11 cellular contexts compared by ENCODE assay signal in genomic region chr3:112555535-112556170, GRCh38. TPM values are rescaled to one million over a fixed set of nuclear protein-coding genes. Genes with fewer than 3 reads are reported as not detected.
DNase-seq lines count a peak whose midpoint lies in the region; ATAC-seq and TF ChIP-seq lines count a peak whose summit lies in the region.
"Had no signal": no experiment of that assay in that cellular context is flagged by ENCODE, and none has a peak within 500 bp of the region (broad histone marks: within the 10 kb centered on the region; RNA-seq: fewer than 3 reads in every experiment).

No MANE protein-coding gene starts in this region.

- peaks cover 37% of the 10 kb centered on the region for H3K4me1 ChIP-seq in Loucy (ENCODE audit: insufficient read depth, low read length, poor library complexity, severe bottlenecking)

- H3K36me3 ChIP-seq in Loucy (ENCODE audit: insufficient read depth, low read length) = peaks cover 16% of the 10 kb centered on the region; the same call in 1 of the 2 replicates

- H3K9me3 Mint-ChIP-seq in activated CD8-positive, alpha-beta T cell treated with anti-CD3 and anti-CD28 coated beads for 36 hours = no peaks in the 10 kb centered on the region
- H3K9me3 Mint-ChIP-seq in naive B cell (no peaks in the 10 kb centered on the region), mesothelial cell of epicardium (no peaks in the 10 kb centered on the region)
- H3K9me3 Mint-ChIP-seq in naive thymus-derived CD8-positive, alpha-beta T cell = no peaks in the 10 kb centered on the region

- peak overlapping the region; percentile 17 for H3K4me3 Mint-ChIP-seq in activated CD8-positive, alpha-beta T cell treated with anti-CD3 and anti-CD28 coated beads for 36 hours
- H3K4me3 Mint-ChIP-seq in naive B cell (peak overlapping the region in 1 of 8 donors; percentile 2), mesothelial cell of epicardium (no peak overlapping the region)
- H3K4me3 Mint-ChIP-seq in naive thymus-derived CD8-positive, alpha-beta T cell = peak overlapping the region in 5 of 10 donors; percentile 5 to 40 (median 30)

- H3F3A ChIP-seq in Loucy (ENCODE audit: low read depth) = no peaks in the 10 kb centered on the region

- no peak overlapping the region for H2AFZ ChIP-seq in Loucy (ENCODE audit: low read length)

- H3K4me2 ChIP-seq in Loucy (ENCODE audit: low read depth, low read length, poor library complexity, severe bottlenecking) = peak overlapping the region; percentile 60
- H3K4me2 ChIP-seq: SK-N-SH had no signal

- H3K79me2 ChIP-seq in Loucy (ENCODE audit: insufficient read depth, low read length) = peaks cover 89% of the 10 kb centered on the region

- H3K27me3 Mint-ChIP-seq in activated CD8-positive, alpha-beta T cell treated with anti-CD3 and anti-CD28 coated beads for 36 hours = no peaks in the 10 kb centered on the region
- H3K27me3 Mint-ChIP-seq in naive B cell = no peaks in the 10 kb centered on the region
- H3K27me3 Mint-ChIP-seq in mesothelial cell of epicardium (ENCODE audit: low read depth) = no peaks in the 10 kb centered on the region
- no peaks in the 10 kb centered on the region for H3K27me3 Mint-ChIP-seq in naive thymus-derived CD8-positive, alpha-beta T cell

- H3K9ac ChIP-seq in Loucy (ENCODE audit: low read depth, low read length, poor library complexity, severe bottlenecking) = peak overlapping the region; percentile 58
- H3K9ac ChIP-seq: SK-N-SH had no signal

- TF ChIP-seq CTCF in Loucy (conservative IDR thresholded peaks at IDR 0.05; ENCODE audit: low read length) = no peak
- no peak for TF ChIP-seq CTCF in activated CD8-positive, alpha-beta T cell treated with anti-CD3 and anti-CD28 coated beads for 36 hours (IDR thresholded peaks at IDR 0.05)
- TF ChIP-seq CTCF in mesothelial cell of epicardium (IDR thresholded peaks at IDR 0.05; ENCODE audit: unreplicated experiment) = no peak

- H3K27ac Mint-ChIP-seq in activated CD8-positive, alpha-beta T cell treated with anti-CD3 and anti-CD28 coated beads for 36 hours = peak overlapping the region; percentile 76
- H3K27ac Mint-ChIP-seq in naive B cell = peak overlapping the region in 4 of 6 donors; percentile 4 to 64 (median 54)
- H3K27ac Mint-ChIP-seq in mesothelial cell of epicardium = no peak overlapping the region
- peak overlapping the region in 5 of 10 donors; percentile 3 to 63 (median 17) for H3K27ac Mint-ChIP-seq in naive thymus-derived CD8-positive, alpha-beta T cell

- H3K27me3 ChIP-seq in Loucy (ENCODE audit: insufficient read depth, low read length, poor library complexity, severe bottlenecking) = no peaks in the 10 kb centered on the region
- H3K27me3 ChIP-seq: vagina had no signal

- peak overlapping the region; percentile 68 for H3K4me3 ChIP-seq in Loucy (ENCODE audit: low read length, poor library complexity, severe bottlenecking)
- H3K4me3 ChIP-seq: vagina had no signal

- CTCF ChIA-PET in activated CD8-positive, alpha-beta T cell treated with anti-CD3 and anti-CD28 coated beads for 36 hours (lab: Charles Lee) = interaction anchor here (1.4 kb wide), 1 partner anchor 26 kb away, joined by 3 read pairs; no protein-coding TSS in a partner anchor

- H3K36me3 Mint-ChIP-seq in activated CD8-positive, alpha-beta T cell treated with anti-CD3 and anti-CD28 coated beads for 36 hours (ENCODE audit: low read depth) = peaks cover 34% of the 10 kb centered on the region
- H3K36me3 Mint-ChIP-seq in naive B cell = peaks cover 0 to 12% of the 10 kb centered on the region in 2 donors
- H3K36me3 Mint-ChIP-seq in mesothelial cell of epicardium = peaks cover 10% of the 10 kb centered on the region
- peaks cover 4 to 52% (median 11%) of the 10 kb centered on the region in 3 donors for H3K36me3 Mint-ChIP-seq in naive thymus-derived CD8-positive, alpha-beta T cell

- H3K9me3 ChIP-seq in Loucy (ENCODE audit: insufficient read depth, low read depth, low read length) = no peaks in the 10 kb centered on the region
- H3K9me3 ChIP-seq: SK-N-SH, vagina had no signal

- POLR2A ChIA-PET in activated CD8-positive, alpha-beta T cell treated with anti-CD3 and anti-CD28 coated beads for 36 hours (lab: Charles Lee) = no interaction called here
- POLR2A ChIA-PET in naive thymus-derived CD8-positive, alpha-beta T cell (lab: Charles Lee) = no interaction called here

- H3K9me2 ChIP-seq in Loucy (replicated peaks; ENCODE audit: low read depth, low read length) = no peaks in the 10 kb centered on the region

- intact Hi-C loops in activated CD8-positive, alpha-beta T cell treated with anti-CD3 and anti-CD28 coated beads for 36 hours (cut with micrococcal nuclease) = no loop called here

- peaks cover 41% of the 10 kb centered on the region for H4K20me1 ChIP-seq in Loucy (ENCODE audit: insufficient read depth, low read length, poor library complexity, severe bottlenecking)

- peaks cover 58% of the 10 kb centered on the region for H3K4me1 Mint-ChIP-seq in activated CD8-positive, alpha-beta T cell treated with anti-CD3 and anti-CD28 coated beads for 36 hours (ENCODE audit: low read depth)
- H3K4me1 Mint-ChIP-seq in naive B cell = peaks cover 33 to 63% (median 50%) of the 10 kb centered on the region in 3 donors
- H3K4me1 Mint-ChIP-seq in mesothelial cell of epicardium = peaks cover 14% of the 10 kb centered on the region
- H3K4me1 Mint-ChIP-seq in naive thymus-derived CD8-positive, alpha-beta T cell = peaks cover 17 to 69% (median 51%) of the 10 kb centered on the region in 4 donors

- no peak for ATAC-seq in activated CD8-positive, alpha-beta T cell treated with anti-CD3 and anti-CD28 coated beads for 36 hours
- ATAC-seq in naive B cell (ENCODE audit: low read depth in 2 of 2) = no peak
- ATAC-seq in naive thymus-derived CD8-positive, alpha-beta T cell = no peak

- peak; percentile 39 for DNase-seq in DMS153 (lab: John Stamatoyannopoulos, UW)
- no peak for DNase-seq in activated CD8-positive, alpha-beta T cell treated with anti-CD3 and anti-CD28 coated beads for 36 hours
- no peak for DNase-seq in naive B cell
- no peak for DNase-seq in OCI-M2 (lab: John Stamatoyannopoulos, UW; ENCODE audit: unreplicated experiment)
- no peak for DNase-seq in mesothelial cell of epicardium (ENCODE audit: low spot score in 2 of 2, unreplicated experiment in 2 of 2)
- no peak for DNase-seq in naive thymus-derived CD8-positive, alpha-beta T cell
- DNase-seq: aorta, NCI-H524, SK-N-SH had no signal

RNA-seq across cellular contexts. Expression of gene ATG3, which starts 6.1 kb away (rescaled TPM):
- total RNA-seq in activated CD8-positive, alpha-beta T cell treated with anti-CD3 and anti-CD28 coated beads for 36 hours = 10 to 100 TPM; 56.5 to 58.4 TPM
- 100 to 1,000 TPM in 2 of 6 donors, 10 to 100 TPM in 4; 64.0 to 104 (median 93.6) TPM for polyA plus RNA-seq in naive B cell (ENCODE audit: low read depth in 6 of 6)
- total RNA-seq in mesothelial cell of epicardium = 25.9 to 27.6 TPM (median 27.5 TPM) in 3 replicates
- total RNA-seq in naive thymus-derived CD8-positive, alpha-beta T cell = 10 to 100 TPM; 49.7 to 57.4 TPM
- polyA plus RNA-seq in naive thymus-derived CD8-positive, alpha-beta T cell = 10 to 100 TPM; 73.4 to 78.1 (median 74.7) TPM

RNA-seq across cellular contexts. Expression of gene SLC35A5, which starts 6.2 kb away (rescaled TPM):
- 10 to 100 TPM; 14.7 to 15.3 TPM for total RNA-seq in activated CD8-positive, alpha-beta T cell treated with anti-CD3 and anti-CD28 coated beads for 36 hours
- 10 to 100 TPM; 21.2 to 32.2 (median 25.9) TPM for polyA plus RNA-seq in naive B cell (ENCODE audit: low read depth in 6 of 6)
- total RNA-seq in mesothelial cell of epicardium = 25.8 to 28.2 TPM (median 28.0 TPM) in 3 replicates
- total RNA-seq in naive thymus-derived CD8-positive, alpha-beta T cell = 10 to 100 TPM; 23.1 to 24.7 TPM
- 10 to 100 TPM in 2 of 3 donors, 1 to 10 TPM in 1; 7.9 to 13.7 (median 11.4) TPM for polyA plus RNA-seq in naive thymus-derived CD8-positive, alpha-beta T cell

RNA-seq across cellular contexts. Expression of gene BTLA, which starts 56.4 kb away (rescaled TPM):
- 10 to 100 TPM; 12.8 to 13.2 TPM for total RNA-seq in activated CD8-positive, alpha-beta T cell treated with anti-CD3 and anti-CD28 coated beads for 36 hours
- 100 to 1,000 TPM; 109 to 194 (median 148) TPM for polyA plus RNA-seq in naive B cell (ENCODE audit: low read depth in 6 of 6)
- total RNA-seq in mesothelial cell of epicardium = not detected in 3 replicates
- 10 to 100 TPM; 18.2 to 18.5 TPM for total RNA-seq in naive thymus-derived CD8-positive, alpha-beta T cell
- 10 to 100 TPM in 2 of 3 donors, 1 to 10 TPM in 1; 5.5 to 13.8 (median 10.2) TPM for polyA plus RNA-seq in naive thymus-derived CD8-positive, alpha-beta T cell
- polyA plus RNA-seq: SK-N-SH had no signal

Comparison
In these comparisons a context has a peak if more than half of its experiments do, and no peak if none do; other contexts are left out.
1. RNA of gene BTLA, which starts 56.4 kb away (total RNA-seq): 18.2 to 18.5 TPM in naive thymus-derived CD8-positive, alpha-beta T cell and 12.8 to 13.2 TPM in activated CD8-positive, alpha-beta T cell treated with anti-CD3 and anti-CD28 coated beads for 36 hours; not detected in mesothelial cell of epicardium; every median in the first group is over 10 times any median in the second.